ENCODE assay signal across 20 cellular contexts in genomic region chr2:138359532-138359931, GRCh38.
DNase-seq lines count a peak whose midpoint lies in the region; ATAC-seq lines count a peak whose summit lies in the region.
"Had no signal": no experiment of that assay in that cellular context is flagged by ENCODE, and none has a peak within 500 bp of the region (broad histone marks: within the 10 kb centered on the region; RNA-seq: fewer than 3 reads in every experiment).

No MANE protein-coding gene starts in this region.

- in situ Hi-C loops in KBM-7 (cut with MboI; ENCODE audit: low pct_unique_long_range_greater_than_20kb, low sequenced_read_pairs): no loop called here

- no peak for DNase-seq in HK-2 (ENCODE audit: unreplicated experiment)
- DNase-seq in KBM-7: no peak
- DNase-seq in NCI-H1092 treated with DMSO at 0.1 percent for 48 hours (lab: John Stamatoyannopoulos, UW): no peak
- DNase-seq: activated CD4-positive, alpha-beta T cell treated with anti-CD3 and anti-CD28 coated beads for 48 hours; activated effector memory CD4-positive, alpha-beta T cell treated with Interleukin-2 at 50 U/mL for 16 hours; adrenal gland; Calu3; lower lobe of right lung; NCI-H1417; NCI-H524; occipital lobe; retina; RPMI8226; spleen had no signal

- ATAC-seq in GM18517 (IDR thresholded peaks at IDR 0.05; ENCODE audit: unreplicated experiment) (peak; percentile 74), GM19463 (IDR thresholded peaks at IDR 0.05; ENCODE audit: unreplicated experiment) (peak; percentile 88), HG02981 (IDR thresholded peaks at IDR 0.05; ENCODE audit: unreplicated experiment) (peak; percentile 80), HG03520 (IDR thresholded peaks at IDR 0.05; ENCODE audit: unreplicated experiment) (peak; percentile 64), GM18519 (IDR thresholded peaks at IDR 0.05; ENCODE audit: low FRiP score, unreplicated experiment) (no peak)
- ATAC-seq: A549, lower lobe of right lung had no signal
